8 cellular contexts compared by ENCODE assay signal in the genomic region with DNA sequence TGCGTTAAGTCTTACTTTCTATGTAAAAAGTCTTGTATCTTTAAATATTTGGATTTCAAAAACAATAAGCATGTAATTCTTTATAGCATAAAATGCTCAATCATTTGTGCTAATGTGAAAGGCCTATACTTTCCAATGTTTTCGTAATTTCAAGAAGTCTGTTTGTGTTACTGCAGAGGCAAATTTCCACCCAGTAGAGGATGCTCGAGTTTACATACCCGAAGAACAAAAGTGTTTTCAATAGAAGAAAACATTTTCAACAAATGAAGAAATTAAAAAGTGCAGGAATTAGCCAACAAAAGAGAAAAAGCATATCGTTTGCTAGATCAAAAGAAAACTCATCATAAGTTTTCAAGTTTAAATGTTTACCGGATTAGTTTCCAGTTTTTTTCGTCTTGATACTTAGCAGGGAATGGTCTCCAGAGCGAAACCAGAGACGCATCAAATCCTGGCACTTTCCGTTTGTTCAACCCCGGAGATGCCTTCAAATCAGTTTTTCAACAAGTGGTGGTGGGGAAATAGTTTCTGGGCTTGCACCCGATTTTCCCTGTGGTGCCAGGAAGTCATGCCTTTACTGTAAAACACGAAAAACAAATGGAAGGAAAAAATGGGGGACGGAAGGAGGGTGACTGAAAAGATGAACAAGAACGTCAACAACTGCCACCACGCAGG. TPM values are rescaled to one million over a fixed set of nuclear protein-coding genes. Genes with fewer than 3 reads are reported as not detected.
A peak's percentile ranks its signal among the peaks of the same experiment; 100 is the strongest.
DNase-seq lines count a peak whose midpoint lies in the region; ATAC-seq, FAIRE-seq and TF ChIP-seq lines count a peak whose summit lies in the region.

No MANE protein-coding gene starts in this region.

- H3K4me1 ChIP-seq in SJSA1 (replicated peaks) (no peaks in the 10 kb centered on the region), ovary (ENCODE audit: insufficient read depth) (peaks cover 2% of the 10 kb centered on the region)

- intact Hi-C loops in ovary (cut with DNase I): no loop called here

- WGBS in ovary, 3 donors: 4 to 5% (median 5%) methylated on average over 16 of the region's 16 CpGs

- TF ChIP-seq POLR2A in erythroblast (IDR thresholded peaks at IDR 0.05; ENCODE audit: low read length) (no peak), ovary (IDR thresholded peaks at IDR 0.05) (no peak)

- H3K27ac Mint-ChIP-seq in activated CD8-positive, alpha-beta memory T cell treated with anti-CD3 and anti-CD28 coated beads, Interleukin-2, amount 10 ng/mL, durations not matched to agents 7 days and 5 days: peak overlapping the region; percentile 92

- peaks cover 46% of the 10 kb centered on the region for H3K4me1 Mint-ChIP-seq in activated CD8-positive, alpha-beta memory T cell treated with anti-CD3 and anti-CD28 coated beads, Interleukin-2, amount 10 ng/mL, durations not matched to agents 7 days and 5 days

- CTCF ChIA-PET in activated CD8-positive, alpha-beta memory T cell treated with anti-CD3 and anti-CD28 coated beads, Interleukin-2, amount 10 ng/mL, durations not matched to agents 7 days and 5 days (lab: Charles Lee): interaction anchor here (1.1 to 2.4 kb wide), 5 partner anchors 26 to 92 kb away, joined by 3 to 18 read pairs (median 6); partner anchors contain the start of gene C3orf38

- no peaks in the 10 kb centered on the region for H3K9me3 Mint-ChIP-seq in activated CD8-positive, alpha-beta memory T cell treated with anti-CD3 and anti-CD28 coated beads, Interleukin-2, amount 10 ng/mL, durations not matched to agents 7 days and 5 days (ENCODE audit: low read depth)

- ATAC-seq in activated CD8-positive, alpha-beta memory T cell treated with anti-CD3 and anti-CD28 coated beads, Interleukin-2, amount 10 ng/mL, durations not matched to agents 7 days and 5 days: no peak

- no peaks in the 10 kb centered on the region for H3K27me3 Mint-ChIP-seq in activated CD8-positive, alpha-beta memory T cell treated with anti-CD3 and anti-CD28 coated beads, Interleukin-2, amount 10 ng/mL, durations not matched to agents 7 days and 5 days

- H3K27ac ChIP-seq in SJSA1: peak overlapping the region; percentile 92
- peak overlapping the region; percentile 77 to 95 for H3K27ac ChIP-seq in ovary

- H3K27me3 ChIP-seq in SJSA1 (replicated peaks) (no peaks in the 10 kb centered on the region), ovary (no peaks in the 10 kb centered on the region)

- in situ Hi-C loops in KBM-7 (cut with MboI; ENCODE audit: low pct_unique_long_range_greater_than_20kb, low sequenced_read_pairs): no loop called here

- H3K9me3 ChIP-seq in SJSA1 (replicated peaks) (no peaks in the 10 kb centered on the region), ovary (no peaks in the 10 kb centered on the region)

- H3K36me3 ChIP-seq in SJSA1 (peaks cover 48% of the 10 kb centered on the region), ovary (no peaks in the 10 kb centered on the region)

- DNase-seq in activated CD8-positive, alpha-beta memory T cell treated with anti-CD3 and anti-CD28 coated beads, Interleukin-2, amount 10 ng/mL, durations not matched to agents 7 days and 5 days: no peak
- DNase-seq in activated CD8-positive, alpha-beta memory T cell treated with anti-CD3 and anti-CD28 coated beads, Interleukin-2, amount 50 U/mL, for 48 hours: no peak
- DNase-seq in SJSA1 (ENCODE audit: low read depth in 1 of 2, low spot score in 2 of 2) (peak in 1 of 2 experiments; percentile 25), erythroblast (lab: John Stamatoyannopoulos, UW) (peak; percentile 33 to 61), ovary (peak in 1 of 5 donors; percentile 31), HTR-8/SVneo (ENCODE audit: insufficient read length, low spot score) (no peak), KBM-7 (no peak)
- DNase-seq in activated CD4-positive, alpha-beta T cell treated with anti-CD3 and anti-CD28 coated beads, Interleukin-2, amount 50 U/mL, for 4 hours: no peak

- H3K36me3 Mint-ChIP-seq in activated CD8-positive, alpha-beta memory T cell treated with anti-CD3 and anti-CD28 coated beads, Interleukin-2, amount 10 ng/mL, durations not matched to agents 7 days and 5 days: peaks cover 45% of the 10 kb centered on the region

- no peak for TF ChIP-seq EP300 in ovary (IDR thresholded peaks at IDR 0.05)

- peak overlapping the region; percentile 82 for H3K4me3 ChIP-seq in SJSA1
- peak overlapping the region; percentile 98 for H3K4me3 ChIP-seq in ovary

- H3K4me3 Mint-ChIP-seq in activated CD8-positive, alpha-beta memory T cell treated with anti-CD3 and anti-CD28 coated beads, Interleukin-2, amount 10 ng/mL, durations not matched to agents 7 days and 5 days: peak overlapping the region; percentile 98

- TF ChIP-seq CTCF in ovary (IDR thresholded peaks at IDR 0.05): no peak

- FAIRE-seq in HTR-8/SVneo (lab: Jason Lieb, UNC): no peak

RNA-seq across cellular contexts. Expression of gene CGGBP1, which starts 1.0 kb away (rescaled TPM):
- total RNA-seq in activated CD8-positive, alpha-beta memory T cell treated with anti-CD3 and anti-CD28 coated beads, Interleukin-2, amount 10 ng/mL, durations not matched to agents 7 days and 5 days: 10 to 100 TPM; 96.1 to 98.9 TPM
- 48.6 and 49.7 TPM in 2 replicates for total RNA-seq in SJSA1 (2014; rRNA removed; shearing (Covaris generic))
- 10 to 100 TPM; 50.3 to 90.1 (median 66.9) TPM for total RNA-seq in ovary
- polyA plus RNA-seq in ovary: 10 to 100 TPM; 42.0 to 57.5 TPM

RNA-seq across cellular contexts. Expression of gene ZNF654, which starts 1.3 kb away (rescaled TPM):
- total RNA-seq in activated CD8-positive, alpha-beta memory T cell treated with anti-CD3 and anti-CD28 coated beads, Interleukin-2, amount 10 ng/mL, durations not matched to agents 7 days and 5 days: 10 to 100 TPM; 18.5 to 22.0 TPM
- total RNA-seq in SJSA1 (2014; rRNA removed; shearing (Covaris generic)): 6.2 and 8.3 TPM in 2 replicates
- total RNA-seq in ovary: 10 to 100 TPM; 11.3 to 22.0 (median 15.2) TPM
- 1 to 10 TPM; 5.2 to 7.6 TPM for polyA plus RNA-seq in ovary

Comparison
In these comparisons a context has a peak if more than half of its experiments do, and no peak if none do; other contexts are left out.
1. DNase-seq: peak in erythroblast (2 of 2); none in activated CD8-positive, alpha-beta memory T cell treated with anti-CD3 and anti-CD28 coated beads, Interleukin-2, amount 10 ng/mL, durations not matched to agents 7 days and 5 days (single experiment), activated CD8-positive, alpha-beta memory T cell treated with anti-CD3 and anti-CD28 coated beads, Interleukin-2, amount 50 U/mL, for 48 hours (single experiment), HTR-8/SVneo (single experiment), KBM-7 (single experiment) and activated CD4-positive, alpha-beta T cell treated with anti-CD3 and anti-CD28 coated beads, Interleukin-2, amount 50 U/mL, for 4 hours (0 of 2).